17 cellular contexts compared by ENCODE assay signal in genomic region chr14:35704793-35705493, GRCh38.
"Had no signal": no experiment of that assay in that cellular context is flagged by ENCODE, and none has a peak within 500 bp of the region (broad histone marks: within the 10 kb centered on the region; RNA-seq: fewer than 3 reads in every experiment).

No MANE protein-coding gene starts in this region.

- DNase-seq: effector memory CD8-positive, alpha-beta T cell; esophagus squamous epithelium; foreskin fibroblast; immature natural killer cell; mesendoderm; naive B cell; nephron progenitor cell; posterior cingulate gyrus; sigmoid colon; stimulated activated CD4-positive, alpha-beta T cell treated with anti-CD3 and anti-CD28 coated beads, Interleukin-2, amount 100 ng/mL, for 24 hours; stimulated activated CD4-positive, alpha-beta T cell treated with anti-CD3 and anti-CD28 coated beads, Interleukin-4, amount 100 ng/mL, for 4 hours; stimulated activated naive CD4-positive, alpha-beta T cell; tibial artery; upper lobe of left lung had no signal

- H3K36me3 ChIP-seq: neutrophil had no signal

- H3K27ac Mint-ChIP-seq: effector memory CD8-positive, alpha-beta T cell; nephron progenitor cell had no signal

- H3K4me1 ChIP-seq: esophagus squamous epithelium, sigmoid colon, tibial artery, upper lobe of left lung, vagina had no signal

- H3K27me3 Mint-ChIP-seq: effector memory CD8-positive, alpha-beta T cell; naive B cell had no signal

- H3K4me3 Mint-ChIP-seq: effector memory CD8-positive, alpha-beta T cell; immature natural killer cell; naive B cell; nephron progenitor cell had no signal

- H3K4me1 Mint-ChIP-seq: immature natural killer cell, naive B cell, nephron progenitor cell had no signal

- H3K4me3 ChIP-seq: esophagus squamous epithelium, sigmoid colon, skin epidermis, tibial artery, upper lobe of left lung, vagina had no signal

- H3K9me3 Mint-ChIP-seq: effector memory CD8-positive, alpha-beta T cell; immature natural killer cell; naive B cell; nephron progenitor cell had no signal

- H3K27ac ChIP-seq: esophagus squamous epithelium, neutrophil, sigmoid colon, skin epidermis, tibial artery, upper lobe of left lung, vagina had no signal

- H3K27me3 ChIP-seq: esophagus squamous epithelium, neutrophil, sigmoid colon, tibial artery, upper lobe of left lung, vagina had no signal

- H3K9me3 ChIP-seq: esophagus squamous epithelium, neutrophil, sigmoid colon, tibial artery, upper lobe of left lung, vagina had no signal

- ATAC-seq: effector memory CD8-positive, alpha-beta T cell had no signal
